Comparison of ENCODE assay signal across 20 cellular contexts in the genomic region with DNA sequence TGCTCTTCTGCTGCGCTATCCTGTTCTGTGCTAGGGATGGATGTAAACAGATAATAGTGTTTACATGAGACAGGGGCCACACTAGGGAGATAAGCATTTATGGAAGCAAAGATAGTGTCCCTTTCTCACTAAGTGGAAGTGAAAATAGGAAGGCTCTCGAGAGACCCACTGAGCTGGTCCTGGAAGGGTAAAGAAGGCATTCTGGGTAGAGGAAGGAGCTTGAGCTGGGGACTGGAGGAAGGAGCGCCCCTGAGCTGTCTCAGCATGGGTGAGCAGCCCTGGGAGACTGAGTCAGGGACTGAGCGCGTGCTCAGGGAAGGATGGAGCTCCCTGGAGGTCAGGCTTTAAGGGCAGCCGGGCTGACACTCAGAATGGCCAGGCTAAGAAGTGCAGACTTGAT.
DNase-seq lines count a peak whose midpoint lies in the region; TF ChIP-seq lines count a peak whose summit lies in the region.
"Had no signal": no experiment of that assay in that cellular context is flagged by ENCODE, and none has a peak within 500 bp of the region (broad histone marks: within the 10 kb centered on the region; RNA-seq: fewer than 3 reads in every experiment).

No MANE protein-coding gene starts in this region.

- no peak overlapping the region for H3K4me3 Mint-ChIP-seq in Calu3 (ENCODE audit: low read depth, unreplicated experiment)
- H3K4me3 Mint-ChIP-seq: CD8-positive, alpha-beta memory T cell had no signal

- H3K9me3 Mint-ChIP-seq in Calu3 (ENCODE audit: low read depth, unreplicated experiment), result no peaks in the 10 kb centered on the region
- H3K9me3 Mint-ChIP-seq: CD8-positive, alpha-beta memory T cell had no signal

- no peak overlapping the region for H3K27ac Mint-ChIP-seq in Calu3 (ENCODE audit: unreplicated experiment)
- H3K27ac Mint-ChIP-seq: CD8-positive, alpha-beta memory T cell had no signal

- CTCF ChIA-PET in Calu3 (lab: Charles Lee), result no interaction called here

- TF ChIP-seq CTCF in C4-2B (conservative IDR thresholded peaks at IDR 0.05), result no peak
- TF ChIP-seq CTCF in VCaP (conservative IDR thresholded peaks at IDR 0.05), result no peak
- no peak for TF ChIP-seq CTCF in Calu3 (IDR thresholded peaks at IDR 0.05; ENCODE audit: unreplicated experiment)

- H3K36me3 Mint-ChIP-seq in Calu3 (ENCODE audit: insufficient read depth, unreplicated experiment), result no peaks in the 10 kb centered on the region
- H3K36me3 Mint-ChIP-seq: CD8-positive, alpha-beta memory T cell had no signal

- H3K4me1 Mint-ChIP-seq in Calu3 (ENCODE audit: low read depth, unreplicated experiment), result no peaks in the 10 kb centered on the region
- H3K4me1 Mint-ChIP-seq: CD8-positive, alpha-beta memory T cell had no signal

- intact Hi-C loops in Calu3 (cut with micrococcal nuclease; ENCODE audit: unreplicated experiment), result no loop called here

- BruUV-seq in Calu3 (replicated peaks; lab: Mats Ljungman, UMichigan), result no TSS peak

- H3K27me3 Mint-ChIP-seq in Calu3 (ENCODE audit: unreplicated experiment), result peaks cover 88% of the 10 kb centered on the region

- H3K27ac ChIP-seq in C4-2B (peak overlapping the region; percentile 63; the same call in 1 of the 2 replicates), VCaP (peak overlapping the region; percentile 94)
- H3K27ac ChIP-seq: A549, HL-60, Peyer's patch had no signal

- DNase-seq in globus pallidus (ENCODE audit: low spot score) (peak; percentile 38), pons (ENCODE audit: low spot score) (peak; percentile 69), ecto neural progenitor cell (ENCODE audit: low spot score) (no peak), Calu3 (no peak), NCI-H1048 (lab: John Stamatoyannopoulos, UW) (no peak)
- DNase-seq: AML-193; CD8-positive, alpha-beta memory T cell; DMS79 treated with DMSO at 0.1 percent for 48 hours; GF-D8; Karpas-422; NCI-H1694; NCI-H2029 treated with DMSO at 0.1 percent for 48 hours; NCI-H2227 treated with DMSO at 0.1 percent for 48 hours; NCI-H526 treated with DMSO at 0.1 percent for 48 hours; Peyer's patch; SHP77 treated with DMSO at 0.1 percent for 48 hours had no signal

Comparison
In these comparisons a context has a peak if more than half of its experiments do, and no peak if none do; other contexts are left out.
1. DNase-seq: peak in globus pallidus (single experiment) and pons (single experiment); none in ecto neural progenitor cell (single experiment), Calu3 (single experiment) and NCI-H1048 (single experiment).